ENCODE assay signal across 1 cellular context in the genomic region with DNA sequence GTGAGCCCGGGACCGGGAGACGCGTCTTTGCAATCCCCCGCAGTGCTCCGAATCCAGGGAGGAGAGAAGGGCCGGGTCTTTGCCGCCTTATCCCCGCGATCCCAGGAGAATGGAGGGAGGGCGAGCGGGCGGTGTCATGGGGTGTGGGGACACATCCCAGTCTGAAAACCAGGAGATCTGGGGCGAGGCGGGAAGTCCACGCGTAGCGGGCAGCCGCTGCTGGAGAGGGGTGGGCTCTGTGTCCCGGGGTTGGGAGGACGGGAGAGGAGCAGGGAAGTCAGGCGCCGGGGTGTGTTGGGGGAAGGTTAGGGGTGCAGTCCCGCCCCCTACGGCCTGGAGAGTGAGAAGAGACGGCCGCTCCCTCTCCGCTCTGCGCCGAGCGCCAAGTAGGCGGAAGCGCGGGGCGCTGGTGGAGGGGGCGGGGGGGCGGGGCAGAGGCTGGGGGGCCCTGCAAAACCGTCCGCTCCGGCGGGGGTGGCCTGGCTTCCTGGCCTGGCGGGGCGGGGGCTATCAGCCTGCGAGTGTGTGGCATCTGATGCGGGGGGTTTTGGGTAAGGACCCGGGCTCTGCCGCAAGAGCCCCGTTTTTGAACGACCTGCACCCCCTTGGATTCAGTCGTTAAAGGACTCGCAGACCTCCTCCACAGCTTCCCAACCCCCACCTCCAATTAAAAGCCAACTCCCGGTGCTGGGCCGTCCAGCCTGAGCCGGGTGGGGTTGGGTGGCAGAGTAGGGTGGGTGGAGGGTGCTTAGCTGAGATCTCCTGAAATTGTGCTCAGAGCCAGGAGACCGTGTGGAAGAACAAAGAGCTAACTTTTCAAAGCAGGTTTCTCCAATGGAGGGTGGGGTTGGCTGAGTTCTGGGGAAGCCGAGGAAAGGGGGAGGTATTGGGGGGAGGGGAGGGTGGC.
TF ChIP-seq lines count a peak whose summit lies in the region.

No MANE protein-coding gene starts in this region.

TF ChIP-seq in WTC11, 78 proteins besides CTCF, POLR2A, EP300 and RAD21 (continued from another document):
- TF ChIP-seq, protein P1, sequence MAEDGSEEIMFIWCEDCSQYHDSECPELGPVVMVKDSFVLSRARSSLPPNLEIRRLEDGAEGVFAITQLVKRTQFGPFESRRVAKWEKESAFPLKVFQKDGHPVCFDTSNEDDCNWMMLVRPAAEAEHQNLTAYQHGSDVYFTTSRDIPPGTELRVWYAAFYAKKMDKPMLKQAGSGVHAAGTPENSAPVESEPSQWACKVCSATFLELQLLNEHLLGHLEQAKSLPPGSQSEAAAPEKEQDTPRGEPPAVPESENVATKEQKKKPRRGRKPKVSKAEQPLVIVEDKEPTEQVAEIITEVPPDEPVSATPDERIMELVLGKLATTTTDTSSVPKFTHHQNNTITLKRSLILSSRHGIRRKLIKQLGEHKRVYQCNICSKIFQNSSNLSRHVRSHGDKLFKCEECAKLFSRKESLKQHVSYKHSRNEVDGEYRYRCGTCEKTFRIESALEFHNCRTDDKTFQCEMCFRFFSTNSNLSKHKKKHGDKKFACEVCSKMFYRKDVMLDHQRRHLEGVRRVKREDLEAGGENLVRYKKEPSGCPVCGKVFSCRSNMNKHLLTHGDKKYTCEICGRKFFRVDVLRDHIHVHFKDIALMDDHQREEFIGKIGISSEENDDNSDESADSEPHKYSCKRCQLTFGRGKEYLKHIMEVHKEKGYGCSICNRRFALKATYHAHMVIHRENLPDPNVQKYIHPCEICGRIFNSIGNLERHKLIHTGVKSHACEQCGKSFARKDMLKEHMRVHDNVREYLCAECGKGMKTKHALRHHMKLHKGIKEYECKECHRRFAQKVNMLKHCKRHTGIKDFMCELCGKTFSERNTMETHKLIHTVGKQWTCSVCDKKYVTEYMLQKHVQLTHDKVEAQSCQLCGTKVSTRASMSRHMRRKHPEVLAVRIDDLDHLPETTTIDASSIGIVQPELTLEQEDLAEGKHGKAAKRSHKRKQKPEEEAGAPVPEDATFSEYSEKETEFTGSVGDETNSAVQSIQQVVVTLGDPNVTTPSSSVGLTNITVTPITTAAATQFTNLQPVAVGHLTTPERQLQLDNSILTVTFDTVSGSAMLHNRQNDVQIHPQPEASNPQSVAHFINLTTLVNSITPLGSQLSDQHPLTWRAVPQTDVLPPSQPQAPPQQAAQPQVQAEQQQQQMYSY (CRISPR knock-in tag; IDR thresholded peaks at IDR 0.05), result no peak
